26 cellular contexts compared by ENCODE assay signal in genomic region chr1:226312065-226312464, GRCh38.
"Had no signal": no experiment of that assay in that cellular context is flagged by ENCODE, and none has a peak within 500 bp of the region (broad histone marks: within the 10 kb centered on the region; RNA-seq: fewer than 3 reads in every experiment).

No MANE protein-coding gene starts in this region.

- ATAC-seq: left colon; natural killer cell; right lobe of liver; stimulated activated naive B cell treated with anti-CD40 and anti-IgM and Interleukin-4, amounts not matched to agents 10 μg/mL and 1 μg/mL and 100 μg/mL, for 72 hours; stimulated activated naive CD8-positive, alpha-beta T cell treated with anti-CD3 and anti-CD28 coated beads, Interleukin-15, Interleukin-2, amounts not matched to agents 100 U/mL and 50 U/mL, for 24 hours; upper lobe of right lung had no signal

- H3K36me3 ChIP-seq: left ventricle myocardium inferior, neural progenitor cell, neutrophil, right atrium auricular region, right lobe of liver, stomach, thyroid gland, transverse colon, upper lobe of right lung had no signal

- H3K4me3 ChIP-seq: left ventricle myocardium inferior, lung, neural progenitor cell, right atrium auricular region, right lobe of liver, smooth muscle cell, stomach, testis, thyroid gland, transverse colon, upper lobe of right lung had no signal

- H3K4me1 ChIP-seq: parathyroid adenoma, testis had no signal

- H3K27ac ChIP-seq: left ventricle myocardium inferior, neural progenitor cell, neutrophil, parathyroid adenoma, right atrium auricular region, right lobe of liver, stomach, testis, thyroid gland, transverse colon, upper lobe of right lung had no signal

- DNase-seq: hypothalamus; immature natural killer cell; kidney; left colon; left ventricle myocardium inferior; mesendoderm; naive B cell; natural killer cell; nephron progenitor cell; occipital lobe; right lobe of liver; stimulated activated CD4-positive, alpha-beta T cell treated with anti-CD3 and anti-CD28 coated beads, Interleukin-1b, Interleukin-23, amount 100 ng/mL, for 48 hours; stimulated activated CD4-positive, alpha-beta T cell treated with anti-CD3 and anti-CD28 coated beads, Interleukin-4, amount 100 ng/mL, for 1 hour; stimulated activated naive B cell treated with anti-CD40 and anti-IgM and Interleukin-4, amounts not matched to agents 10 μg/mL and 1 μg/mL and 100 μg/mL, for 72 hours; stimulated activated naive CD8-positive, alpha-beta T cell treated with anti-CD3 and anti-CD28 coated beads, Interleukin-15, Interleukin-2, amounts not matched to agents 100 U/mL and 50 U/mL, for 24 hours; stomach; testis; thyroid gland; transverse colon; upper lobe of right lung had no signal

- H3K9me3 ChIP-seq: left ventricle myocardium inferior, neutrophil, right atrium auricular region, right lobe of liver, stomach, testis, thyroid gland, transverse colon, upper lobe of right lung had no signal
